8 cellular contexts compared by ENCODE assay signal in genomic region chr6:13328076-13328874, GRCh38. TPM values are rescaled to one million over a fixed set of nuclear protein-coding genes. Genes with fewer than 3 reads are reported as not detected.
DNase-seq lines count a peak whose midpoint lies in the region; ATAC-seq, FAIRE-seq and TF ChIP-seq lines count a peak whose summit lies in the region.

TSS of gene TBC1D7 (minus strand) at chr6:13328537. CDS start at chr6:13326898, 1,639 bp downstream.

- FAIRE-seq in small intestine (lab: Jason Lieb, UNC): no peak

- H3K27me3 ChIP-seq in iPS-20b (ENCODE audit: insufficient read depth, low read length) (no peaks in the 10 kb centered on the region), small intestine (ENCODE audit: control insufficient read depth in 2 of 2, insufficient read depth in 2 of 2, low read length in 2 of 2) (no peaks in the 10 kb centered on the region)

- WGBS in small intestine, 3 donors: 0% methylated on average over 57 to 63 of the region's 63 CpGs

- H3K4me3 ChIP-seq in iPS-20b (ENCODE audit: low read length) (peak within 1 kb of the TSS; percentile 100), small intestine (ENCODE audit: low read depth in 1 of 2, low read length in 2 of 2) (peak within 1 kb of the TSS; percentile 74 to 92)

- H3K4me1 ChIP-seq in iPS-20b (ENCODE audit: insufficient read depth, low read length) (peaks cover 11% of the 10 kb centered on the region; the same call in 1 of the 2 replicates), small intestine (ENCODE audit: control insufficient read depth in 2 of 2, insufficient read depth in 1 of 2, low read depth in 1 of 2, low read length in 1 of 2) (peaks cover 0 to 3% of the 10 kb centered on the region in 2 donors)

- DNase-seq in ACHN (peak; percentile 87), NCI-H2171 treated with DMSO at 0.1 percent for 48 hours (lab: John Stamatoyannopoulos, UW) (peak; percentile 93), T47D (ENCODE audit: low read depth in 1 of 2, low spot score in 1 of 2) (peak; percentile 80 to 95), small intestine (peak; percentile 91)

- no peak for TF ChIP-seq CTCF in VCaP (conservative IDR thresholded peaks at IDR 0.05)

- no peaks in the 10 kb centered on the region for H3K9me3 ChIP-seq in iPS-20b (ENCODE audit: insufficient read depth, low read depth, low read length)
- H3K9me3 ChIP-seq in small intestine (ENCODE audit: control insufficient read depth, low read depth): no peaks in the 10 kb centered on the region

- H3K9ac ChIP-seq in iPS-20b (ENCODE audit: low read depth, low read length): peak within 1 kb of the TSS; percentile 99

- H3K36me3 ChIP-seq in iPS-20b (ENCODE audit: insufficient read depth, low read depth, low read length): peaks cover 34% of the 10 kb centered on the region
- H3K36me3 ChIP-seq in small intestine (ENCODE audit: control insufficient read depth in 2 of 2, insufficient read depth in 2 of 2, low read length in 2 of 2): peaks cover 4 to 6% of the 10 kb centered on the region in 2 donors

- ATAC-seq in GM18868 (IDR thresholded peaks at IDR 0.05; ENCODE audit: unreplicated experiment): peak; percentile 89
- ATAC-seq in HG03103 (IDR thresholded peaks at IDR 0.05; ENCODE audit: low read depth, unreplicated experiment): peak; percentile 73

- H3K27ac ChIP-seq in VCaP: peak within 1 kb of the TSS; percentile 65
- peak within 1 kb of the TSS; percentile 85 for H3K27ac ChIP-seq in iPS-20b (ENCODE audit: low read length)
- peak within 1 kb of the TSS; percentile 91 to 98 for H3K27ac ChIP-seq in small intestine (ENCODE audit: low read depth in 1 of 2, low read length in 1 of 2)

- in situ Hi-C loops in ACHN (cut with HindIII; ENCODE audit: low pct_ligation_motif_present, low pct_unique_long_range_greater_than_20kb, low sequenced_read_pairs) (no loop called here), T47D (cut with HindIII; ENCODE audit: low pct_unique_long_range_greater_than_20kb, low sequenced_read_pairs) (no loop called here)

RNA-seq across cellular contexts. Expression of gene TBC1D7, which starts in this region (rescaled TPM):
- polyA plus RNA-seq in small intestine: 10 to 100 TPM; 10.7 to 23.5 (median 13.2) TPM

Comparison
In these comparisons a context has a peak if more than half of its experiments do, and no peak if none do; other contexts are left out.
1. Peak in every context shown above with its lines: DNase-seq, ATAC-seq, H3K4me3 ChIP-seq and H3K27ac ChIP-seq.